ENCODE assay signal across 29 cellular contexts in the genomic region with DNA sequence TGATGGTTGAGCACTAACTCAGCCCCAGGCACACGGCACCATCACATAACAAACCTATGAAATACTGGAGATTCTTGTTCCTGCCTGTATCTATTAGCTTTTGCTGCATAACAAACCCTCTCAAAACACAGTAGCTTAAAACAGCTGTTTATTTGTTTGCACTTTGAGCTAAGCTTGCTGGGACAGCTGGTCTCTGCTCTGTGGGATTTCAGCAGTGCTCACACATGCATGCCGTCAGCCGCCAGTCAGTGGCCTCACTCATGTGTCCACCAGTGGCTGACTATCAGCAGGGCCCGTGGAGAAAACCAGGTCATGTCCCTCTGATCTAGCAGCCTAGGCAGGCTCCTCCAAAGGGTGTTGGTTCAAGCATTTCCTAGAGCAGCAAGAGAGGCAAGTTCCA.
"Had no signal": no experiment of that assay in that cellular context is flagged by ENCODE, and none has a peak within 500 bp of the region (broad histone marks: within the 10 kb centered on the region; RNA-seq: fewer than 3 reads in every experiment).

No MANE protein-coding gene starts in this region.

- H3K4me1 ChIP-seq: adrenal gland, body of pancreas, breast epithelium, Peyer's patch had no signal

- H3K27me3 ChIP-seq: adrenal gland, body of pancreas, breast epithelium, Peyer's patch, SJSA1 had no signal

- H3K36me3 ChIP-seq: adrenal gland, breast epithelium, Peyer's patch, SJSA1 had no signal

- H3K27ac ChIP-seq: adrenal gland, body of pancreas, breast epithelium, Peyer's patch, SJSA1 had no signal

- ATAC-seq: activated naive CD4-positive, alpha-beta T cell treated with anti-CD3 and anti-CD28 coated beads, Interleukin-2, amount 50 U/mL, for 72 hours; activated T-cell treated with anti-CD3 and anti-CD28 coated beads, Interleukin-2, amount 50 U/mL, for 4 hours; body of pancreas; PC-3 had no signal

- H3K9me3 ChIP-seq: adrenal gland, body of pancreas, breast epithelium, Peyer's patch, SJSA1, SK-N-SH had no signal

- H3K4me3 ChIP-seq: adrenal gland, body of pancreas, breast epithelium, Peyer's patch, SJSA1 had no signal

- DNase-seq: activated B cell treated with CpG ODN at 0.5 μM for 24 hours; activated CD4-positive, alpha-beta memory T cell treated with anti-CD3 and anti-CD28 coated beads for 36 hours; activated CD4-positive, alpha-beta T cell treated with anti-CD3 and anti-CD28 coated beads for 4 hours; activated CD4-positive, alpha-beta T cell treated with anti-CD3 and anti-CD28 coated beads, Interleukin-2, amount 50 U/mL, for 1 hour; activated CD4-positive, CD25-positive, alpha-beta regulatory T cell treated with anti-CD3 and anti-CD28 coated beads, Interleukin-2, amount 50 U/mL, for 72 hours; activated CD8-positive, alpha-beta memory T cell treated with anti-CD3 and anti-CD28 coated beads, Interleukin-2, amount 50 U/mL, for 4 hours; activated gamma-delta T cell treated with Interleukin-2 at 50 U/mL for 16 hours; activated naive CD4-positive, alpha-beta T cell treated with anti-CD3 and anti-CD28 coated beads for 36 hours; activated T-cell treated with anti-CD3 and anti-CD28 coated beads for 4 hours; activated T-cell treated with anti-CD3 and anti-CD28 coated beads, Interleukin-2, amount 50 U/mL, for 4 hours; adrenal gland; body of pancreas; NCI-H1105; NCI-H1417 treated with DMSO at 0.1 percent for 48 hours; NCI-H187 treated with DMSO at 0.1 percent for 48 hours; NCI-H2081; NCI-H446; NCI-H510A treated with DMSO at 0.1 percent for 48 hours; NCI-H526 treated with DMSO at 0.1 percent for 48 hours; NCI-H774; PC-3; Peyer's patch; RPMI8226; SHP77 treated with DMSO at 0.1 percent for 48 hours; SK-N-SH; T-helper 9 cell had no signal

- H3K4me2 ChIP-seq: SK-N-SH had no signal

- H3K9ac ChIP-seq: SK-N-SH had no signal
